ENCODE assay signal across 20 cellular contexts in genomic region chr12:130424858-130425697, GRCh38.
"Had no signal": no experiment of that assay in that cellular context is flagged by ENCODE, and none has a peak within 500 bp of the region (broad histone marks: within the 10 kb centered on the region; RNA-seq: fewer than 3 reads in every experiment).

No MANE protein-coding gene starts in this region.

- H3K36me3 ChIP-seq: left ventricle myocardium inferior, ovary, right atrium auricular region, SJSA1, suprapubic skin, tibial nerve had no signal

- H3K4me1 ChIP-seq: foreskin keratinocyte, left ventricle myocardium inferior, psoas muscle, right atrium auricular region, SJSA1, suprapubic skin, tibial nerve had no signal

- H3K4me1 Mint-ChIP-seq: activated naive CD4-positive, alpha-beta T cell treated with anti-CD3 and anti-CD28 coated beads, Interleukin-2, amount 10 ng/mL, durations not matched to agents 7 days and 5 days had no signal

- DNase-seq: activated CD4-positive, alpha-beta T cell treated with anti-CD3 and anti-CD28 coated beads for 1 hour; activated CD4-positive, alpha-beta T cell treated with anti-CD3 and anti-CD28 coated beads, Interleukin-2, amount 50 U/mL, for 1 hour; activated CD8-positive, alpha-beta T cell treated with anti-CD3 and anti-CD28 coated beads, Interleukin-2, amount 10 ng/mL, durations not matched to agents 7 days and 5 days; activated effector memory CD4-positive, alpha-beta T cell treated with Interleukin-2 at 50 U/mL for 16 hours; activated naive CD4-positive, alpha-beta T cell treated with anti-CD3 and anti-CD28 coated beads, Interleukin-2, amount 10 ng/mL, durations not matched to agents 7 days and 5 days; activated T-cell treated with anti-CD3 and anti-CD28 coated beads, Interleukin-2, amount 50 U/mL, for 72 hours; dermis blood vessel endothelial cell; effector CD8-positive, alpha-beta T cell; foreskin keratinocyte; left ventricle myocardium inferior; ovary; psoas muscle; stimulated activated CD4-positive, alpha-beta T cell treated with anti-CD3 and anti-CD28 coated beads, Interleukin-4, amount 100 ng/mL, for 24 hours; T-helper 9 cell had no signal

- H3K4me3 ChIP-seq: left ventricle myocardium inferior, ovary, psoas muscle, right atrium auricular region, SJSA1, suprapubic skin, tibial nerve had no signal

- H3K36me3 Mint-ChIP-seq: activated naive CD4-positive, alpha-beta T cell treated with anti-CD3 and anti-CD28 coated beads, Interleukin-2, amount 10 ng/mL, durations not matched to agents 7 days and 5 days had no signal

- H3K27ac ChIP-seq: foreskin keratinocyte, left ventricle myocardium inferior, ovary, psoas muscle, right atrium auricular region, SJSA1, suprapubic skin, tibial nerve had no signal

- H3K4me3 Mint-ChIP-seq: activated CD8-positive, alpha-beta T cell treated with anti-CD3 and anti-CD28 coated beads, Interleukin-2, amount 10 ng/mL, durations not matched to agents 7 days and 5 days; activated naive CD4-positive, alpha-beta T cell treated with anti-CD3 and anti-CD28 coated beads, Interleukin-2, amount 10 ng/mL, durations not matched to agents 7 days and 5 days; activated T-cell treated with anti-CD3 and anti-CD28 coated beads, Interleukin-2, amount 50 U/mL, for 72 hours; neural crest cell; stimulated activated naive CD8-positive, alpha-beta T cell treated with anti-CD3 and anti-CD28 coated beads, Interleukin-15, Interleukin-2, amounts not matched to agents 100 ng/mL and 50 ng/mL, for 24 hours had no signal

- H3K27me3 ChIP-seq: foreskin keratinocyte, ovary, right atrium auricular region, SJSA1, suprapubic skin, tibial nerve had no signal

- H3K27ac Mint-ChIP-seq: activated CD8-positive, alpha-beta T cell treated with anti-CD3 and anti-CD28 coated beads, Interleukin-2, amount 10 ng/mL, durations not matched to agents 7 days and 5 days; activated naive CD4-positive, alpha-beta T cell treated with anti-CD3 and anti-CD28 coated beads, Interleukin-2, amount 10 ng/mL, durations not matched to agents 7 days and 5 days; activated T-cell treated with anti-CD3 and anti-CD28 coated beads, Interleukin-2, amount 50 U/mL, for 72 hours; stimulated activated naive CD8-positive, alpha-beta T cell treated with anti-CD3 and anti-CD28 coated beads, Interleukin-15, Interleukin-2, amounts not matched to agents 100 ng/mL and 50 ng/mL, for 24 hours had no signal

- H3K9me3 Mint-ChIP-seq: activated T-cell treated with anti-CD3 and anti-CD28 coated beads, Interleukin-2, amount 50 U/mL, for 72 hours; neural crest cell; stimulated activated naive CD8-positive, alpha-beta T cell treated with anti-CD3 and anti-CD28 coated beads, Interleukin-15, Interleukin-2, amounts not matched to agents 100 ng/mL and 50 ng/mL, for 24 hours had no signal

- H3K9me3 ChIP-seq: left ventricle myocardium inferior, ovary, psoas muscle, right atrium auricular region, suprapubic skin had no signal

- ATAC-seq: activated CD8-positive, alpha-beta T cell treated with anti-CD3 and anti-CD28 coated beads, Interleukin-2, amount 10 ng/mL, durations not matched to agents 7 days and 5 days; activated T-cell treated with anti-CD3 and anti-CD28 coated beads, Interleukin-2, amount 50 U/mL, for 72 hours; foreskin keratinocyte; psoas muscle had no signal

- H3K27me3 Mint-ChIP-seq: activated naive CD4-positive, alpha-beta T cell treated with anti-CD3 and anti-CD28 coated beads, Interleukin-2, amount 10 ng/mL, durations not matched to agents 7 days and 5 days; stimulated activated naive CD8-positive, alpha-beta T cell treated with anti-CD3 and anti-CD28 coated beads, Interleukin-15, Interleukin-2, amounts not matched to agents 100 ng/mL and 50 ng/mL, for 24 hours had no signal
